Comparison of ENCODE assay signal across 8 cellular contexts in genomic region chr20:59751075-59751711, GRCh38.
DNase-seq lines count a peak whose midpoint lies in the region; ATAC-seq and TF ChIP-seq lines count a peak whose summit lies in the region.

No MANE protein-coding gene starts in this region.

- no peaks in the 10 kb centered on the region for H3F3A ChIP-seq in OCI-LY1 (ENCODE audit: insufficient read depth, low read length)

- no peaks in the 10 kb centered on the region for H4K20me1 ChIP-seq in OCI-LY1 (ENCODE audit: insufficient read depth, low read length)

- H3K36me3 Mint-ChIP-seq in chondrocyte (ENCODE audit: low read depth), result no peaks in the 10 kb centered on the region

- TF ChIP-seq CTCF in GM12872 (IDR thresholded peaks at IDR 0.05; ENCODE audit: insufficient read depth, low read depth, low read length), result peak; percentile 92
- TF ChIP-seq CTCF in OCI-LY1 (IDR thresholded peaks at IDR 0.05; ENCODE audit: low read length), result peak; percentile 85
- TF ChIP-seq CTCF in chondrocyte (IDR thresholded peaks at IDR 0.05), result peak; percentile 81
- peak; percentile 55 for TF ChIP-seq CTCF in liver (IDR thresholded peaks at IDR 0.05; ENCODE audit: low read depth, low read length, missing input control)
- peak; percentile 22 to 70 (median 57) for TF ChIP-seq CTCF in testis (IDR thresholded peaks at IDR 0.05)

- no peak for TF ChIP-seq POLR2A in testis (IDR thresholded peaks at IDR 0.05)

- intact Hi-C loops in testis (cut with DNase I; ENCODE audit: low total_unique reads), result no loop called here

- H3K9me2 ChIP-seq in OCI-LY1 (ENCODE audit: low read depth, low read length), result no peaks in the 10 kb centered on the region

- DNase-seq in AML-193 (lab: John Stamatoyannopoulos, UW), result peak; percentile 35 to 48
- peak; percentile 86 for DNase-seq in chondrocyte (ENCODE audit: low spot score)
- DNase-seq in testis, result peak; percentile 84

- ATAC-seq in HG03196 (IDR thresholded peaks at IDR 0.05; ENCODE audit: unreplicated experiment) (peak; percentile 59), HG02763 (IDR thresholded peaks at IDR 0.05; ENCODE audit: unreplicated experiment) (no peak)

- H2AFZ ChIP-seq in OCI-LY1 (ENCODE audit: low read length), result no peak overlapping the region

- no peak overlapping the region for H3K4me3 ChIP-seq in OCI-LY1 (ENCODE audit: low read depth, low read length, poor library complexity, severe bottlenecking)
- H3K4me3 ChIP-seq in liver (ENCODE audit: low read depth in 1 of 3, low read length in 3 of 3), result no peak overlapping the region
- no peak overlapping the region for H3K4me3 ChIP-seq in testis

- peaks cover 50% of the 10 kb centered on the region for H3K27me3 Mint-ChIP-seq in chondrocyte (ENCODE audit: low read depth)

- WGBS in liver, result 22% methylated on average over 21 of the region's 21 CpGs
- WGBS in testis, 2 donors, result 46 to 80% methylated on average over 7 to 21 of the region's 21 CpGs

- no peaks in the 10 kb centered on the region for H3K36me3 ChIP-seq in OCI-LY1 (ENCODE audit: insufficient read depth, low read length)
- no peaks in the 10 kb centered on the region for H3K36me3 ChIP-seq in liver (ENCODE audit: control insufficient read depth in 4 of 4, insufficient read depth in 3 of 4, low read depth in 1 of 4, low read length in 3 of 4)
- no peaks in the 10 kb centered on the region for H3K36me3 ChIP-seq in testis (ENCODE audit: low read depth, missing control alignments)

- H3K27ac ChIP-seq in OCI-LY1 (ENCODE audit: low read depth, low read length, poor library complexity, severe bottlenecking), result no peak overlapping the region
- no peak overlapping the region for H3K27ac ChIP-seq in liver (ENCODE audit: low read depth in 1 of 2, low read length in 2 of 2)
- H3K27ac ChIP-seq in testis, result no peak overlapping the region

- H3K4me1 ChIP-seq in OCI-LY1 (ENCODE audit: insufficient read depth, low read length, severe bottlenecking) (peaks cover 26% of the 10 kb centered on the region), liver (ENCODE audit: control insufficient read depth in 4 of 4, insufficient read depth in 4 of 4, low read length in 3 of 4) (peaks cover 0 to 14% (median 0%) of the 10 kb centered on the region in 4 donors), testis (no peaks in the 10 kb centered on the region)

- TF ChIP-seq RAD21 in liver (IDR thresholded peaks at IDR 0.05), result peak; percentile 67 to 76

- H3K4me3 Mint-ChIP-seq in chondrocyte (ENCODE audit: unreplicated experiment), result no peak overlapping the region

- H3K4me2 ChIP-seq in OCI-LY1 (ENCODE audit: low read length), result no peak overlapping the region

- no peak overlapping the region for H3K27ac Mint-ChIP-seq in chondrocyte (ENCODE audit: unreplicated experiment)

- no peaks in the 10 kb centered on the region for H3K9me3 ChIP-seq in OCI-LY1 (ENCODE audit: low read length)
- H3K9me3 ChIP-seq in liver (ENCODE audit: control insufficient read depth in 4 of 4, low read length in 3 of 4), result no peaks in the 10 kb centered on the region
- no peaks in the 10 kb centered on the region for H3K9me3 ChIP-seq in testis

- H3K9ac ChIP-seq in OCI-LY1 (ENCODE audit: low read length) (no peak overlapping the region), liver (ENCODE audit: low read depth in 1 of 2, low read length in 2 of 2) (no peak overlapping the region)

- no peaks in the 10 kb centered on the region; the same call in 1 of the 2 replicates for H3K27me3 ChIP-seq in OCI-LY1 (ENCODE audit: insufficient read depth, low read length)
- peaks cover 0 to 10% (median 4%) of the 10 kb centered on the region in 4 donors for H3K27me3 ChIP-seq in liver (ENCODE audit: control insufficient read depth in 4 of 4, insufficient read depth in 4 of 4, low read length in 3 of 4)
- H3K27me3 ChIP-seq in testis, result no peaks in the 10 kb centered on the region

- no peaks in the 10 kb centered on the region for H3K79me2 ChIP-seq in OCI-LY1 (ENCODE audit: insufficient read depth, low read length)

- H3K9me3 Mint-ChIP-seq in chondrocyte (ENCODE audit: low read depth), result no peaks in the 10 kb centered on the region

- peaks cover 3% of the 10 kb centered on the region for H3K4me1 Mint-ChIP-seq in chondrocyte (ENCODE audit: low read depth)

TF ChIP-seq in liver, 16 proteins besides CTCF, POLR2A, EP300 and RAD21:
- no peak for TF ChIP-seq ATF3 (IDR thresholded peaks at IDR 0.05)
- no peak for TF ChIP-seq SP1 (IDR thresholded peaks at IDR 0.05)
- TF ChIP-seq JUND (IDR thresholded peaks at IDR 0.05), result no peak
- TF ChIP-seq FOXA1 (IDR thresholded peaks at IDR 0.05), result no peak
- no peak for TF ChIP-seq NR2F2 (IDR thresholded peaks at IDR 0.05)
- no peak for TF ChIP-seq REST (IDR thresholded peaks at IDR 0.05)
- no peak for TF ChIP-seq EGR1 (IDR thresholded peaks at IDR 0.05; ENCODE audit: low read depth in 2 of 2)
- TF ChIP-seq RXRA (IDR thresholded peaks at IDR 0.05), result no peak
- no peak for TF ChIP-seq TAF1 (conservative IDR thresholded peaks at IDR 0.05)
- no peak for TF ChIP-seq ZBTB33 (IDR thresholded peaks at IDR 0.05)
- no peak for TF ChIP-seq HNF4G (IDR thresholded peaks at IDR 0.05)
- no peak for TF ChIP-seq HNF4A (conservative IDR thresholded peaks at IDR 0.05)
- no peak for TF ChIP-seq YY1 (IDR thresholded peaks at IDR 0.05)
